8 cellular contexts compared by ENCODE assay signal in genomic region chr1:160261526-160261877, GRCh38. TPM values are rescaled to one million over a fixed set of nuclear protein-coding genes. Genes with fewer than 3 reads are reported as not detected.
DNase-seq lines count a peak whose midpoint lies in the region; ATAC-seq lines count a peak whose summit lies in the region.

No MANE protein-coding gene starts in this region.

- no peak for ATAC-seq in GM19328 (IDR thresholded peaks at IDR 0.05; ENCODE audit: unreplicated experiment)

- DNase-seq in DMS53 (lab: John Stamatoyannopoulos, UW) (peak; percentile 95), HCEC 1CT (peak; percentile 80), NCI-H2029 treated with DMSO at 0.1 percent for 48 hours (lab: John Stamatoyannopoulos, UW) (peak; percentile 50), dermis microvascular lymphatic vessel endothelial cell (ENCODE audit: low read depth in 2 of 2) (peak; percentile 70 to 91), lung microvascular endothelial cell (ENCODE audit: low read depth in 2 of 2) (peak; percentile 81 to 88)
- DNase-seq in activated CD4-positive, alpha-beta T cell treated with anti-CD3 and anti-CD28 coated beads for 48 hours = peak; percentile 81
- DNase-seq in stimulated activated CD8-positive, alpha-beta memory T cell treated with anti-CD3 and anti-CD28 coated beads, Interleukin-2, amount 100 ng/mL, for 1 hour (ENCODE audit: low read depth in 2 of 2) = peak; percentile 25 to 53

RNA-seq across cellular contexts. Expression of gene DCAF8, which starts 0.8 kb away (rescaled TPM):
- total RNA-seq in dermis microvascular lymphatic vessel endothelial cell (62.1 and 73.6 TPM in 2 replicates), lung microvascular endothelial cell (46.6 and 51.6 TPM in 2 replicates)

RNA-seq across cellular contexts. Expression of gene PEX19, which starts 23.4 kb away (rescaled TPM):
- total RNA-seq in dermis microvascular lymphatic vessel endothelial cell (24.9 and 29.3 TPM in 2 replicates), lung microvascular endothelial cell (20.3 and 28.4 TPM in 2 replicates)

RNA-seq across cellular contexts. Expression of gene PEA15, which starts 56.3 kb away (rescaled TPM):
- 38.9 and 83.1 TPM in 2 replicates for total RNA-seq in dermis microvascular lymphatic vessel endothelial cell
- total RNA-seq in lung microvascular endothelial cell = 36.2 and 60.7 TPM in 2 replicates

Comparison
In these comparisons a context has a peak if more than half of its experiments do, and no peak if none do; other contexts are left out.
1. DNase-seq: peak in every context shown above with its lines; median percentile 95 in DMS53; 84 in lung microvascular endothelial cell; 81 in activated CD4-positive, alpha-beta T cell treated with anti-CD3 and anti-CD28 coated beads for 48 hours; 80 in dermis microvascular lymphatic vessel endothelial cell; 80 in HCEC 1CT; 50 in NCI-H2029 treated with DMSO at 0.1 percent for 48 hours; 39 in stimulated activated CD8-positive, alpha-beta memory T cell treated with anti-CD3 and anti-CD28 coated beads, Interleukin-2, amount 100 ng/mL, for 1 hour.